Comparison of ENCODE assay signal across 19 cellular contexts in genomic region chr2:172642301-172643020, GRCh38.
"Had no signal": no experiment of that assay in that cellular context is flagged by ENCODE, and none has a peak within 500 bp of the region (broad histone marks: within the 10 kb centered on the region; RNA-seq: fewer than 3 reads in every experiment).

No MANE protein-coding gene starts in this region.

- H3K36me3 ChIP-seq: lower lobe of right lung, neural progenitor cell, right lobe of liver, thyroid gland, vagina had no signal

- H3K36me3 Mint-ChIP-seq: neural progenitor cell had no signal

- DNase-seq: effector memory CD8-positive, alpha-beta T cell; left ventricle myocardium superior; lower lobe of right lung; right lobe of liver; stimulated activated CD4-positive, alpha-beta T cell treated with anti-CD3 and anti-CD28 coated beads, Interleukin-12 subunit alpha, Interleukin-12 subunit beta, amount 100 ng/mL, for 4 hours; stimulated activated CD4-positive, alpha-beta T cell treated with anti-CD3 and anti-CD28 coated beads, Interleukin-4, amount 100 ng/mL, for 1 hour; stimulated activated naive CD4-positive, alpha-beta T cell; thyroid gland; trophoblast cell had no signal

- H3K9me3 ChIP-seq: lower lobe of right lung, right lobe of liver, thyroid gland, vagina had no signal

- H3K4me3 Mint-ChIP-seq: effector memory CD8-positive, alpha-beta T cell; nephron; neural progenitor cell; stimulated activated naive CD8-positive, alpha-beta T cell treated with anti-CD3 and anti-CD28 coated beads, Interleukin-15, amount 100 ng/mL, for 72 hours had no signal

- H3K4me1 ChIP-seq: lower lobe of right lung, neural progenitor cell, parathyroid adenoma, right lobe of liver, thyroid gland, vagina had no signal

- H3K27me3 ChIP-seq: foreskin keratinocyte, neural progenitor cell, right lobe of liver, thyroid gland, vagina had no signal

- H3K4me1 Mint-ChIP-seq: nephron, neural progenitor cell had no signal

- H3K27me3 Mint-ChIP-seq: stimulated activated naive CD8-positive, alpha-beta T cell treated with anti-CD3 and anti-CD28 coated beads, Interleukin-15, amount 100 ng/mL, for 72 hours had no signal

- H3K9me3 Mint-ChIP-seq: effector memory CD8-positive, alpha-beta T cell; stimulated activated naive CD8-positive, alpha-beta T cell treated with anti-CD3 and anti-CD28 coated beads, Interleukin-15, amount 100 ng/mL, for 72 hours had no signal

- H3K27ac Mint-ChIP-seq: effector memory CD8-positive, alpha-beta T cell; neural progenitor cell; progenitor cell of endocrine pancreas; stimulated activated naive CD8-positive, alpha-beta T cell treated with anti-CD3 and anti-CD28 coated beads, Interleukin-15, amount 100 ng/mL, for 72 hours had no signal

- H3K9ac ChIP-seq: neural progenitor cell, parathyroid adenoma had no signal

- H3K27ac ChIP-seq: coronary artery, epithelial cell of prostate, foreskin keratinocyte, lower lobe of right lung, neural progenitor cell, parathyroid adenoma, thyroid gland, vagina had no signal

- H3K4me3 ChIP-seq: coronary artery, lower lobe of right lung, neural progenitor cell, right lobe of liver, smooth muscle cell, thyroid gland, vagina had no signal

- ATAC-seq: effector memory CD8-positive, alpha-beta T cell; left ventricle myocardium superior; lower lobe of right lung had no signal
